17 cellular contexts compared by ENCODE assay signal in genomic region chr12:29226621-29227020, GRCh38.
DNase-seq lines count a peak whose midpoint lies in the region; ATAC-seq, FAIRE-seq and TF ChIP-seq lines count a peak whose summit lies in the region.
"Had no signal": no experiment of that assay in that cellular context is flagged by ENCODE, and none has a peak within 500 bp of the region (broad histone marks: within the 10 kb centered on the region; RNA-seq: fewer than 3 reads in every experiment).

No MANE protein-coding gene starts in this region.

- TF ChIP-seq EP300 in HepG2 (IDR thresholded peaks at IDR 0.05; ENCODE audit: low read depth in 2 of 2, low read length in 2 of 2) (no peak), HepG2 (CRISPR knock-in tag; IDR thresholded peaks at IDR 0.05; ENCODE audit: borderline replicate concordance) (no peak)

- intact Hi-C loops in HepG2 (cut with micrococcal nuclease; ENCODE audit: unreplicated experiment) (no loop called here), right lobe of liver (cut with DNase I) (no loop called here)
- intact Hi-C loops in activated CD4-positive, alpha-beta T cell treated with anti-CD3 and anti-CD28 coated beads, Interleukin-2, amount 10 ng/mL, durations not matched to agents 24 days and 14 days (cut with micrococcal nuclease), result no loop called here
- intact Hi-C loops in naive thymus-derived CD4-positive, alpha-beta T cell (cut with micrococcal nuclease), result loop anchor here in 1 of 2 donors (10.0 kb wide), 1 partner anchor 142 kb away; no protein-coding TSS in a partner anchor

- TF ChIP-seq POLR2A in HepG2 (IDR thresholded peaks at IDR 0.05; ENCODE audit: insufficient read depth in 1 of 2, low read depth in 2 of 2, low read length in 2 of 2) (no peak), right lobe of liver (IDR thresholded peaks at IDR 0.05) (no peak)

- POLR2A ChIA-PET in HepG2 (lab: Yijun Ruan, JAX), result no interaction called here
- POLR2A ChIA-PET in activated CD4-positive, alpha-beta memory T cell treated with anti-CD3 and anti-CD28 coated beads, Interleukin-2, amount 10 ng/mL, durations not matched to agents 7 days and 5 days (lab: Charles Lee), result no interaction called here
- POLR2A ChIA-PET in naive thymus-derived CD4-positive, alpha-beta T cell (lab: Charles Lee), result no interaction called here

- FAIRE-seq in HepG2 (lab: Jason Lieb, UNC), result no peak

- no peaks in the 10 kb centered on the region for H3K9me3 Mint-ChIP-seq in activated CD4-positive, alpha-beta memory T cell treated with anti-CD3 and anti-CD28 coated beads, Interleukin-2, amount 10 ng/mL, durations not matched to agents 7 days and 5 days
- peaks cover 3% of the 10 kb centered on the region for H3K9me3 Mint-ChIP-seq in neural progenitor cell
- H3K9me3 Mint-ChIP-seq in activated CD4-positive, alpha-beta T cell treated with anti-CD3 and anti-CD28 coated beads, Interleukin-2, amount 10 ng/mL, durations not matched to agents 24 days and 14 days, result no peaks in the 10 kb centered on the region
- H3K9me3 Mint-ChIP-seq in naive thymus-derived CD4-positive, alpha-beta T cell, result peaks cover 0 to 5% (median 2%) of the 10 kb centered on the region in 11 donors

- H3K4me3 ChIP-seq in HepG2 (replicated peaks in 1 of 3; ENCODE audit: insufficient read depth in 1 of 3, low read depth in 2 of 3, low read length in 3 of 3) (no peak overlapping the region), right lobe of liver (no peak overlapping the region), choroid plexus epithelial cell (ENCODE audit: low read depth, low read length) (no peak overlapping the region), iPS-20b (ENCODE audit: low read length) (no peak overlapping the region), neural progenitor cell (no peak overlapping the region)
- H3K4me3 ChIP-seq in naive thymus-derived CD4-positive, alpha-beta T cell (ENCODE audit: low read length), result no peak overlapping the region
- H3K4me3 ChIP-seq: SJSA1 had no signal

- no peaks in the 10 kb centered on the region for H3K27me3 ChIP-seq in HepG2 (ENCODE audit: control insufficient read depth in 1 of 2, insufficient read depth in 2 of 2, low read length in 2 of 2)
- H3K27me3 ChIP-seq in right lobe of liver, result no peaks in the 10 kb centered on the region
- no peaks in the 10 kb centered on the region for H3K27me3 ChIP-seq in iPS-20b (ENCODE audit: insufficient read depth, low read length)
- no peaks in the 10 kb centered on the region for H3K27me3 ChIP-seq in neural progenitor cell
- H3K27me3 ChIP-seq in naive thymus-derived CD4-positive, alpha-beta T cell (ENCODE audit: control insufficient read depth in 2 of 2, insufficient read depth in 2 of 2, low read length in 2 of 2), result no peaks in the 10 kb centered on the region

- H3K36me3 ChIP-seq in HepG2 (replicated peaks in 1 of 2; ENCODE audit: control insufficient read depth in 1 of 2, insufficient read depth in 2 of 2, low read length in 2 of 2) (no peaks in the 10 kb centered on the region), right lobe of liver (no peaks in the 10 kb centered on the region), iPS-20b (ENCODE audit: insufficient read depth, low read depth, low read length) (peaks cover 5% of the 10 kb centered on the region; the same call in 1 of the 2 replicates), neural progenitor cell (no peaks in the 10 kb centered on the region)
- no peaks in the 10 kb centered on the region for H3K36me3 ChIP-seq in naive thymus-derived CD4-positive, alpha-beta T cell (ENCODE audit: control insufficient read depth in 2 of 3, insufficient read depth in 3 of 3, low read length in 3 of 3)
- H3K36me3 ChIP-seq: SJSA1 had no signal

- H3K4me1 Mint-ChIP-seq in activated CD4-positive, alpha-beta memory T cell treated with anti-CD3 and anti-CD28 coated beads, Interleukin-2, amount 10 ng/mL, durations not matched to agents 7 days and 5 days, result no peaks in the 10 kb centered on the region
- H3K4me1 Mint-ChIP-seq in neural progenitor cell, result no peaks in the 10 kb centered on the region
- no peaks in the 10 kb centered on the region for H3K4me1 Mint-ChIP-seq in activated CD4-positive, alpha-beta T cell treated with anti-CD3 and anti-CD28 coated beads, Interleukin-2, amount 10 ng/mL, durations not matched to agents 24 days and 14 days
- H3K4me1 Mint-ChIP-seq in naive thymus-derived CD4-positive, alpha-beta T cell, result no peaks in the 10 kb centered on the region

- TF ChIP-seq RAD21 in HepG2 (CRISPR knock-in tag; IDR thresholded peaks at IDR 0.05), result no peak

- no peak overlapping the region for H3K27ac ChIP-seq in HepG2 (ENCODE audit: extremely low read length, insufficient read depth, low read length)
- no peak overlapping the region for H3K27ac ChIP-seq in right lobe of liver
- H3K27ac ChIP-seq in iPS-20b (ENCODE audit: low read length), result peak overlapping the region; percentile 39
- no peak overlapping the region for H3K27ac ChIP-seq in neural progenitor cell
- H3K27ac ChIP-seq in naive thymus-derived CD4-positive, alpha-beta T cell (ENCODE audit: low read depth, low read length), result no peak overlapping the region
- H3K27ac ChIP-seq: SJSA1 had no signal

- H3K9me3 ChIP-seq in HepG2 (ENCODE audit: low read length) (no peaks in the 10 kb centered on the region), right lobe of liver (no peaks in the 10 kb centered on the region), iPS-20b (ENCODE audit: insufficient read depth, low read depth, low read length) (no peaks in the 10 kb centered on the region), neural progenitor cell (ENCODE audit: low read depth) (no peaks in the 10 kb centered on the region)
- no peaks in the 10 kb centered on the region for H3K9me3 ChIP-seq in naive thymus-derived CD4-positive, alpha-beta T cell (ENCODE audit: control insufficient read depth in 2 of 3, low read length in 3 of 3)
- H3K9me3 ChIP-seq: Caco-2, SJSA1 had no signal

- BruUV-seq in HepG2 (replicated peaks; lab: Mats Ljungman, UMichigan), result no TSS peak

- H3K27me3 Mint-ChIP-seq in activated CD4-positive, alpha-beta memory T cell treated with anti-CD3 and anti-CD28 coated beads, Interleukin-2, amount 10 ng/mL, durations not matched to agents 7 days and 5 days, result no peaks in the 10 kb centered on the region
- no peaks in the 10 kb centered on the region for H3K27me3 Mint-ChIP-seq in neural progenitor cell (ENCODE audit: insufficient read depth, low read depth)
- H3K27me3 Mint-ChIP-seq in activated CD4-positive, alpha-beta T cell treated with anti-CD3 and anti-CD28 coated beads, Interleukin-2, amount 10 ng/mL, durations not matched to agents 24 days and 14 days, result peaks cover 2% of the 10 kb centered on the region
- peaks cover 0 to 3% (median 0%) of the 10 kb centered on the region in 5 donors for H3K27me3 Mint-ChIP-seq in naive thymus-derived CD4-positive, alpha-beta T cell

- CTCF ChIA-PET in HepG2 (lab: Yijun Ruan, JAX; ENCODE audit: low intra/inter-chr PET ratio, low total read pairs), result no interaction called here
- CTCF ChIA-PET in activated CD4-positive, alpha-beta memory T cell treated with anti-CD3 and anti-CD28 coated beads, Interleukin-2, amount 10 ng/mL, durations not matched to agents 7 days and 5 days (lab: Charles Lee), result no interaction called here
- CTCF ChIA-PET in naive thymus-derived CD4-positive, alpha-beta T cell (lab: Charles Lee), result no interaction called here

- H2AFZ ChIP-seq in HepG2 (ENCODE audit: low read length) (no peak overlapping the region), neural progenitor cell (replicated peaks) (no peak overlapping the region)

- H3K9ac ChIP-seq in HepG2 (ENCODE audit: insufficient read depth, low read depth, low read length), result no peak overlapping the region
- H3K9ac ChIP-seq in iPS-20b (ENCODE audit: low read depth, low read length), result peak overlapping the region; percentile 3; the same call in 1 of the 2 replicates
- H3K9ac ChIP-seq in neural progenitor cell, result no peak overlapping the region

- in situ Hi-C loops in HepG2 (cut with HindIII; ENCODE audit: extremely low pct_ligation_motif_present, low pct_unique_long_range_greater_than_20kb), result no loop called here

- ATAC-seq in HepG2 (no peak), right lobe of liver (no peak)
- ATAC-seq in naive thymus-derived CD4-positive, alpha-beta T cell, result no peak

- H3K79me2 ChIP-seq in HepG2 (ENCODE audit: insufficient read depth, low read length) (no peaks in the 10 kb centered on the region), neural progenitor cell (ENCODE audit: low read depth) (no peaks in the 10 kb centered on the region)

- peaks cover 5% of the 10 kb centered on the region for H3F3A ChIP-seq in neural progenitor cell (ENCODE audit: low read depth)

- DNase-seq in HepG2 (ENCODE audit: low spot score) (no peak), right lobe of liver (no peak), choroid plexus epithelial cell (ENCODE audit: low read depth) (peak; percentile 66), neural progenitor cell (ENCODE audit: low spot score) (no peak)
- no peak for DNase-seq in activated CD4-positive, alpha-beta memory T cell treated with anti-CD3 and anti-CD28 coated beads, Interleukin-2, amount 10 ng/mL, durations not matched to agents 7 days and 5 days
- no peak for DNase-seq in activated CD4-positive, alpha-beta T cell treated with anti-CD3 and anti-CD28 coated beads, Interleukin-2, amount 10 ng/mL, durations not matched to agents 24 days and 14 days
- no peak for DNase-seq in naive thymus-derived CD4-positive, alpha-beta T cell
- DNase-seq: Caco-2, GOT3, KBM-7, NCI-H1436 treated with DMSO at 0.1 percent for 48 hours, NCI-H2029 treated with DMSO at 0.1 percent for 48 hours, NCI-H2171 treated with DMSO at 0.1 percent for 48 hours, NCI-H774 had no signal

- H3K4me1 ChIP-seq in HepG2 (ENCODE audit: insufficient read depth, low read length), result no peaks in the 10 kb centered on the region
- H3K4me1 ChIP-seq in right lobe of liver, result no peaks in the 10 kb centered on the region
- peaks cover 33% of the 10 kb centered on the region for H3K4me1 ChIP-seq in iPS-20b (ENCODE audit: insufficient read depth, low read length)
- no peaks in the 10 kb centered on the region for H3K4me1 ChIP-seq in neural progenitor cell
- H3K4me1 ChIP-seq in naive thymus-derived CD4-positive, alpha-beta T cell (ENCODE audit: control insufficient read depth in 2 of 2, insufficient read depth in 2 of 2, low read length in 2 of 2), result no peaks in the 10 kb centered on the region
- H3K4me1 ChIP-seq: SJSA1 had no signal

- H3K27ac Mint-ChIP-seq in activated CD4-positive, alpha-beta memory T cell treated with anti-CD3 and anti-CD28 coated beads, Interleukin-2, amount 10 ng/mL, durations not matched to agents 7 days and 5 days, result no peak overlapping the region
- no peak overlapping the region for H3K27ac Mint-ChIP-seq in neural progenitor cell
- H3K27ac Mint-ChIP-seq in activated CD4-positive, alpha-beta T cell treated with anti-CD3 and anti-CD28 coated beads, Interleukin-2, amount 10 ng/mL, durations not matched to agents 24 days and 14 days, result no peak overlapping the region
- no peak overlapping the region for H3K27ac Mint-ChIP-seq in naive thymus-derived CD4-positive, alpha-beta T cell
- H3K27ac Mint-ChIP-seq: CD14-positive monocyte had no signal

- H3K4me2 ChIP-seq in HepG2 (ENCODE audit: low read depth, low read length) (no peak overlapping the region), neural progenitor cell (no peak overlapping the region)

- TF ChIP-seq CTCF in HepG2 (CRISPR knock-in tag; IDR thresholded peaks at IDR 0.05) (no peak), right lobe of liver (IDR thresholded peaks at IDR 0.05) (no peak), choroid plexus epithelial cell (conservative IDR thresholded peaks at IDR 0.05; ENCODE audit: low read depth, low read length) (no peak), neural progenitor cell (IDR thresholded peaks at IDR 0.05) (no peak)

- no peak overlapping the region for H3K4me3 Mint-ChIP-seq in activated CD4-positive, alpha-beta memory T cell treated with anti-CD3 and anti-CD28 coated beads, Interleukin-2, amount 10 ng/mL, durations not matched to agents 7 days and 5 days
- H3K4me3 Mint-ChIP-seq in neural progenitor cell, result no peak overlapping the region
- no peak overlapping the region for H3K4me3 Mint-ChIP-seq in activated CD4-positive, alpha-beta T cell treated with anti-CD3 and anti-CD28 coated beads, Interleukin-2, amount 10 ng/mL, durations not matched to agents 24 days and 14 days
- H3K4me3 Mint-ChIP-seq in naive thymus-derived CD4-positive, alpha-beta T cell, result no peak overlapping the region
- H3K4me3 Mint-ChIP-seq: CD14-positive monocyte had no signal

- H3K36me3 Mint-ChIP-seq in activated CD4-positive, alpha-beta memory T cell treated with anti-CD3 and anti-CD28 coated beads, Interleukin-2, amount 10 ng/mL, durations not matched to agents 7 days and 5 days (ENCODE audit: low read depth), result no peaks in the 10 kb centered on the region
- H3K36me3 Mint-ChIP-seq in neural progenitor cell, result no peaks in the 10 kb centered on the region
- H3K36me3 Mint-ChIP-seq in activated CD4-positive, alpha-beta T cell treated with anti-CD3 and anti-CD28 coated beads, Interleukin-2, amount 10 ng/mL, durations not matched to agents 24 days and 14 days (ENCODE audit: low read depth), result no peaks in the 10 kb centered on the region
- peaks cover 0 to 5% (median 0%) of the 10 kb centered on the region in 5 donors for H3K36me3 Mint-ChIP-seq in naive thymus-derived CD4-positive, alpha-beta T cell

- no peaks in the 10 kb centered on the region for H4K20me1 ChIP-seq in HepG2 (ENCODE audit: insufficient read depth, low read length)
- H4K20me1 ChIP-seq in neural progenitor cell (ENCODE audit: low read depth), result no peaks in the 10 kb centered on the region
